1 cellular context compared by ENCODE assay signal in genomic region chr15:78618490-78618934, GRCh38.
A peak's percentile ranks its signal among the peaks of the same experiment; 100 is the strongest.
TF ChIP-seq lines count a peak whose summit lies in the region.

No MANE protein-coding gene starts in this region.

TF ChIP-seq in GM12878, 131 proteins besides CTCF, POLR2A, EP300 and RAD21 (continued from another document):
- TF ChIP-seq CEBPZ (IDR thresholded peaks at IDR 0.05; ENCODE audit: low read depth, low read length), result no peak
- no peak for TF ChIP-seq RELB (IDR thresholded peaks at IDR 0.05; ENCODE audit: low read depth)
- no peak for TF ChIP-seq MTA3 (IDR thresholded peaks at IDR 0.05; ENCODE audit: borderline replicate concordance, low read length)
- TF ChIP-seq ZNF207 (IDR thresholded peaks at IDR 0.05; ENCODE audit: borderline replicate concordance), result 0 out of 2 replicates have a peak, but pooled peaks have one; percentile 44
- 0 out of 2 replicates have a peak, but pooled peaks have one; percentile 42 for TF ChIP-seq YY1 (IDR thresholded peaks at IDR 0.05; ENCODE audit: low read depth, low read length)
- no peak for TF ChIP-seq CEBPB (IDR thresholded peaks at IDR 0.05; ENCODE audit: borderline replicate concordance in 1 of 2, low read depth in 2 of 2, low read length in 2 of 2)
- TF ChIP-seq PML (IDR thresholded peaks at IDR 0.05; ENCODE audit: low read length), result no peak
- TF ChIP-seq PAX5 (IDR thresholded peaks at IDR 0.05; ENCODE audit: borderline replicate concordance, low read depth, low read length), result no peak
- no peak for TF ChIP-seq NR2F1 (conservative IDR thresholded peaks at IDR 0.05)
- TF ChIP-seq WRNIP1 (IDR thresholded peaks at IDR 0.05; ENCODE audit: borderline replicate concordance, low read depth, low read length), result 0 out of 2 replicates have a peak, but pooled peaks have one; percentile 48
- no peak for TF ChIP-seq ZNF622 (IDR thresholded peaks at IDR 0.05)
- no peak for TF ChIP-seq RBBP5 (conservative IDR thresholded peaks at IDR 0.05)
- TF ChIP-seq STAT3 (IDR thresholded peaks at IDR 0.05; ENCODE audit: low read depth, low read length), result no peak
- no peak for TF ChIP-seq MAX (IDR thresholded peaks at IDR 0.05; ENCODE audit: low read depth, low read length)
- TF ChIP-seq SREBF2 (IDR thresholded peaks at IDR 0.05; ENCODE audit: low read length), result no peak
- TF ChIP-seq IKZF2 (IDR thresholded peaks at IDR 0.05), result no peak
- TF ChIP-seq KAT2A (conservative IDR thresholded peaks at IDR 0.05; ENCODE audit: control insufficient read depth, low read depth, low read length), result no peak
- TF ChIP-seq PAX8 (IDR thresholded peaks at IDR 0.05), result no peak
- no peak for TF ChIP-seq STAT1 (conservative IDR thresholded peaks at IDR 0.05)
- no peak for TF ChIP-seq ETV6 (conservative IDR thresholded peaks at IDR 0.05 in 1 of 2, IDR thresholded peaks at IDR 0.05 in 1 of 2; ENCODE audit: borderline replicate concordance in 1 of 2, low read depth in 1 of 2)
- TF ChIP-seq USF1 (IDR thresholded peaks at IDR 0.05; ENCODE audit: borderline replicate concordance, extremely low read length, insufficient read depth, low read depth, low read length), result no peak
- no peak for TF ChIP-seq MYC (IDR thresholded peaks at IDR 0.05; ENCODE audit: insufficient read depth, insufficient read length, insufficient replicate concordance, low read length, severe bottlenecking)
- 0 out of 2 replicates have a peak, but pooled peaks have one; percentile 32 for TF ChIP-seq IRF3 (IDR thresholded peaks at IDR 0.05)
- TF ChIP-seq ZNF217 (IDR thresholded peaks at IDR 0.05), result no peak
- peak; percentile 56; the same call in 1 of the 2 replicates for TF ChIP-seq RB1 (IDR thresholded peaks at IDR 0.05; ENCODE audit: borderline replicate concordance)
